Comparison of ENCODE assay signal across 33 cellular contexts in the genomic region with DNA sequence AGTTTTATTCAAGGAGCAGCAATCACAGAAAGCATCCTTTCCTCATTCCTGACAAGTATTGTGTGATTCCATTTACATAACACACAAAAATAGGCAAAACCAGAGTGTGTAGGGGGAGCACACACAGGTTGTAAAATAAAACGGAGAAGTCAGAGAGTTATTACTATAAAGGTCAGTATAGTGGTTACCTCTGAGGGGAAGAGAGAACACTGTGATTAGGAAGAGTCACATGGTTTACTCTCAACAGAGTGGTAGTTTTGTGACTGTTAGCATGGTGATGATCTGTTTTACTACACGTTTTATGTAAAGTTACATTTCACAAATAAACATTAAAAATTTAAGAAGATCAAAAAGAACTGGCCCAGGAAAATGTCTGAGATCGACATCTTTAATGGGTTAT.
"Had no signal": no experiment of that assay in that cellular context is flagged by ENCODE, and none has a peak within 500 bp of the region (broad histone marks: within the 10 kb centered on the region; RNA-seq: fewer than 3 reads in every experiment).

No MANE protein-coding gene starts in this region.

- ATAC-seq: activated CD4-positive, CD25-positive, alpha-beta regulatory T cell treated with anti-CD3 and anti-CD28 coated beads, Interleukin-2, amount 50 U/mL, for 24 hours; activated CD8-positive, alpha-beta T cell treated with anti-CD3 and anti-CD28 coated beads for 36 hours; activated naive CD4-positive, alpha-beta T cell treated with anti-CD3 and anti-CD28 coated beads, Interleukin-2, amount 50 U/mL, for 72 hours; esophagus mucosa; T-helper 17 cell had no signal

- H3K4me1 Mint-ChIP-seq: activated naive CD4-positive, alpha-beta T cell treated with anti-CD3 and anti-CD28 coated beads, Interleukin-2, amount 10 ng/mL, durations not matched to agents 7 days and 5 days had no signal

- H3K27ac Mint-ChIP-seq: activated B cell treated with CpG ODN at 0.5 μM for 24 hours; activated CD8-positive, alpha-beta T cell treated with anti-CD3 and anti-CD28 coated beads for 36 hours; activated naive CD4-positive, alpha-beta T cell treated with anti-CD3 and anti-CD28 coated beads, Interleukin-2, amount 10 ng/mL, durations not matched to agents 7 days and 5 days; activated naive CD4-positive, alpha-beta T cell treated with anti-CD3 and anti-CD28 coated beads, Interleukin-2, amount 50 U/mL, for 72 hours; activated naive CD8-positive, alpha-beta T cell treated with anti-CD3 and anti-CD28 coated beads, Interleukin-2, amount 10 ng/mL, durations not matched to agents 7 days and 5 days; activated T-helper 1 cell treated with anti-CD3 and anti-CD28 coated beads, Interleukin-12 subunit alpha, Interleukin-12 subunit beta, Interleukin-2, Interleukin-4 antibody, amounts not matched to agents 30 ng/mL and 10 ng/mL and 1 ng/mL, durations not matched to agents 14 hours and 24 hours and 36 hours; brain; dendritic cell treated with granulocyte-macrophage colony-stimulating factor and Interleukin-4, amounts not matched to agents 40 ng/mL and 50 ng/mL, for 4 days; endodermal cell; T-helper 17 cell; T-helper 2 cell treated with Interferon-gamma antibody and Interleukin-4, amounts not matched to agents 5 μg/mL and 100 μg/mL, for 36 hours had no signal

- H3K27me3 Mint-ChIP-seq: activated B cell treated with CpG ODN at 0.5 μM for 24 hours; activated CD8-positive, alpha-beta T cell treated with anti-CD3 and anti-CD28 coated beads for 36 hours; activated naive CD4-positive, alpha-beta T cell treated with anti-CD3 and anti-CD28 coated beads, Interleukin-2, amount 10 ng/mL, durations not matched to agents 7 days and 5 days; activated naive CD8-positive, alpha-beta T cell treated with anti-CD3 and anti-CD28 coated beads, Interleukin-2, amount 10 ng/mL, durations not matched to agents 7 days and 5 days; brain; central memory CD8-positive, alpha-beta T cell; dendritic cell treated with granulocyte-macrophage colony-stimulating factor and Interleukin-4, amounts not matched to agents 40 ng/mL and 50 ng/mL, for 4 days; T-helper 17 cell had no signal

- DNase-seq: activated B cell treated with CpG ODN at 0.5 μM for 24 hours; activated CD4-positive, alpha-beta T cell treated with anti-CD3 and anti-CD28 coated beads for 48 hours; activated CD4-positive, alpha-beta T cell treated with anti-CD3 and anti-CD28 coated beads, Interleukin-2, amount 50 U/mL, for 1 hour; activated CD4-positive, alpha-beta T cell treated with anti-CD3 and anti-CD28 coated beads, Interleukin-2, amount 50 U/mL, for 48 hours; activated CD8-positive, alpha-beta memory T cell treated with anti-CD3 and anti-CD28 coated beads for 24 hours; activated CD8-positive, alpha-beta T cell treated with anti-CD3 and anti-CD28 coated beads for 36 hours; activated gamma-delta T cell; activated naive CD4-positive, alpha-beta T cell; activated naive CD4-positive, alpha-beta T cell treated with anti-CD3 and anti-CD28 coated beads, Interleukin-2, amount 10 ng/mL, durations not matched to agents 7 days and 5 days; activated naive CD8-positive, alpha-beta T cell treated with anti-CD3 and anti-CD28 coated beads, Interleukin-2, amount 10 ng/mL, durations not matched to agents 7 days and 5 days; activated T-cell treated with anti-CD3 and anti-CD28 coated beads, Interleukin-2, amount 50 U/mL, for 1 hour; activated T-cell treated with anti-CD3 and anti-CD28 coated beads, Interleukin-2, amount 50 U/mL, for 48 hours; dorsolateral prefrontal cortex; effector memory CD4-positive, alpha-beta T cell; endodermal cell; foreskin fibroblast; head of caudate nucleus; T-helper 1 cell; T-helper 17 cell; T1000; WERI-Rb-1 had no signal

- H3K4me3 Mint-ChIP-seq: activated B cell treated with CpG ODN at 0.5 μM for 24 hours; activated CD8-positive, alpha-beta T cell treated with anti-CD3 and anti-CD28 coated beads for 36 hours; activated naive CD4-positive, alpha-beta T cell treated with anti-CD3 and anti-CD28 coated beads, Interleukin-2, amount 10 ng/mL, durations not matched to agents 7 days and 5 days; activated naive CD8-positive, alpha-beta T cell treated with anti-CD3 and anti-CD28 coated beads, Interleukin-2, amount 10 ng/mL, durations not matched to agents 7 days and 5 days; activated T-helper 1 cell treated with anti-CD3 and anti-CD28 coated beads, Interleukin-12 subunit alpha, Interleukin-12 subunit beta, Interleukin-2, Interleukin-4 antibody, amounts not matched to agents 30 ng/mL and 10 ng/mL and 1 ng/mL, durations not matched to agents 14 hours and 24 hours and 36 hours; brain; central memory CD8-positive, alpha-beta T cell; dendritic cell treated with granulocyte-macrophage colony-stimulating factor and Interleukin-4, amounts not matched to agents 40 ng/mL and 50 ng/mL, for 4 days; endodermal cell; T-helper 17 cell; T-helper 2 cell treated with Interferon-gamma antibody and Interleukin-4, amounts not matched to agents 5 μg/mL and 100 μg/mL, for 36 hours had no signal

- H3K27ac ChIP-seq: ascending aorta, breast epithelium, cardiac muscle cell, coronary artery, dorsolateral prefrontal cortex, WERI-Rb-1 had no signal

- H3K36me3 Mint-ChIP-seq: activated naive CD4-positive, alpha-beta T cell treated with anti-CD3 and anti-CD28 coated beads, Interleukin-2, amount 10 ng/mL, durations not matched to agents 7 days and 5 days; activated naive CD8-positive, alpha-beta T cell treated with anti-CD3 and anti-CD28 coated beads, Interleukin-2, amount 10 ng/mL, durations not matched to agents 7 days and 5 days; brain had no signal

- H3K9me3 Mint-ChIP-seq: activated B cell treated with CpG ODN at 0.5 μM for 24 hours; activated naive CD4-positive, alpha-beta T cell treated with anti-CD3 and anti-CD28 coated beads, Interleukin-2, amount 50 U/mL, for 72 hours; activated T-helper 1 cell treated with anti-CD3 and anti-CD28 coated beads, Interleukin-12 subunit alpha, Interleukin-12 subunit beta, Interleukin-2, Interleukin-4 antibody, amounts not matched to agents 30 ng/mL and 10 ng/mL and 1 ng/mL, durations not matched to agents 14 hours and 24 hours and 36 hours; brain; central memory CD8-positive, alpha-beta T cell; dendritic cell treated with granulocyte-macrophage colony-stimulating factor and Interleukin-4, amounts not matched to agents 40 ng/mL and 50 ng/mL, for 4 days; T-helper 2 cell treated with Interferon-gamma antibody and Interleukin-4, amounts not matched to agents 5 μg/mL and 100 μg/mL, for 36 hours had no signal
